Comparison of ENCODE assay signal across 8 cellular contexts in the genomic region with DNA sequence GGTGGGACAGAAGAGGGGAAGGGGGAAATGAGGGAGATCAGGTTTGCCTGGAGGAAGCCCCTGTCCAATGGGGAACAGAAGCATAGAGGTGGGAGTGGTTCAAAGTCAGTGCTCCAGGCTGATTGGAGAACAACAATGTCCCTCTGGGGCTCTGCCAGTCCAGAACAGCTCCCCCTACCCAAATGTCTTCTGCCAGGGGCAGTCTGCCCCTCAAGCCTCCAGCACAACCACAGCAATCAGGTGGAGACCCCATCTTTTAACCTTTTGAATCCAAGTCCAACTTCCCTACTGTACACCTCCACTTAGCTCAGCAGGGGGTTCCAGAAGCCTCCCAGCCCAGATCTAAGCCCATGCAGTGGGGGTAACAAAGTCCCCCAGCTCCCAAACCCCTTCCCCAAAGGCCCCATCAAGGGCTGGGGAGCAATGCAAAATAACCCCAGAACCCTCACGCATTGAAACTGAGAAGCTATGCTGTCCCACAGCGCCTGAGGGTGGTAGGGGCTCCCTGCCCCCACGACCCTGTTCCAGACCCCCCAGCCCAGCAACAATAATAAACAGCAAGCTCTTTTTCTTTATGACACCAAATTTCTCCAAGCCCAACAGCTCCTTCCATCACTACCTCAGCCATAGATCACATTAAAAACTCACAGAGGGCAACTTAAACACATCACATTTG. TPM values are rescaled to one million over a fixed set of nuclear protein-coding genes. Genes with fewer than 3 reads are reported as not detected.
DNase-seq lines count a peak whose midpoint lies in the region; TF ChIP-seq lines count a peak whose summit lies in the region.

No MANE protein-coding gene starts in this region.

- peaks cover 9% of the 10 kb centered on the region for H3K27me3 Mint-ChIP-seq in endothelial cell (ENCODE audit: unreplicated experiment)

- peak overlapping the region; percentile 82 for H3K4me2 ChIP-seq in OCI-LY7 (ENCODE audit: low read length)

- H3K27me3 ChIP-seq in skeletal muscle tissue (ENCODE audit: control insufficient read depth in 3 of 3, insufficient read depth in 3 of 3, low read length in 3 of 3) (no peaks in the 10 kb centered on the region), brain microvascular endothelial cell (replicated peaks) (no peaks in the 10 kb centered on the region)

- DNase-seq in DMS79 treated with DMSO at 0.1 percent for 48 hours (lab: John Stamatoyannopoulos, UW): peak; percentile 19
- no peak for DNase-seq in DMS79 (lab: John Stamatoyannopoulos, UW)
- peak; percentile 62 for DNase-seq in OCI-LY7 (ENCODE audit: low spot score)
- no peak for DNase-seq in endothelial cell (ENCODE audit: low spot score)
- DNase-seq in stimulated activated CD4-positive, alpha-beta T cell treated with anti-CD3 and anti-CD28 coated beads, Interleukin-2, amount 100 ng/mL, for 24 hours: no peak
- no peak for DNase-seq in activated CD4-positive, alpha-beta T cell treated with anti-CD3 and anti-CD28 coated beads, Interleukin-2, amount 50 U/mL, for 48 hours
- DNase-seq in brain microvascular endothelial cell: no peak

- 0 out of 2 replicates have a peak, but pooled peaks cover 11% of the 10 kb centered on the region for H4K20me1 ChIP-seq in OCI-LY7 (ENCODE audit: insufficient read depth, low read length)

- no peaks in the 10 kb centered on the region for H3K9me2 ChIP-seq in OCI-LY7 (ENCODE audit: insufficient read depth, low read length)

- intact Hi-C loops in OCI-LY7 (cut with micrococcal nuclease; ENCODE audit: unreplicated experiment): loop anchor here (5.0 kb wide), 1 partner anchor 183 kb away; no protein-coding TSS in a partner anchor

- H3K4me3 ChIP-seq in OCI-LY7 (ENCODE audit: low read depth, low read length, poor library complexity, severe bottlenecking) (peak overlapping the region; percentile 78), skeletal muscle tissue (ENCODE audit: low read length in 3 of 3) (peak overlapping the region; percentile 81 to 88 (median 82)), brain microvascular endothelial cell (ENCODE audit: low read depth, low read length) (no peak overlapping the region)

- TF ChIP-seq CTCF in OCI-LY7 (conservative IDR thresholded peaks at IDR 0.05; ENCODE audit: low read length) (peak; percentile 43), endothelial cell (IDR thresholded peaks at IDR 0.05; ENCODE audit: unreplicated experiment) (no peak), brain microvascular endothelial cell (IDR thresholded peaks at IDR 0.05; ENCODE audit: low read depth, low read length, missing control alignments) (no peak)

- no TSS peak for BruUV-seq in OCI-LY7 (replicated peaks; lab: Mats Ljungman, UMichigan)

- peak overlapping the region; percentile 9 for H3K27ac Mint-ChIP-seq in endothelial cell (ENCODE audit: unreplicated experiment)

- peaks cover 4% of the 10 kb centered on the region for H3K36me3 Mint-ChIP-seq in endothelial cell (ENCODE audit: low read depth, unreplicated experiment)

- H3K36me3 ChIP-seq in OCI-LY7 (ENCODE audit: insufficient read depth, low read length) (no peaks in the 10 kb centered on the region), skeletal muscle tissue (ENCODE audit: control insufficient read depth in 3 of 3, insufficient read depth in 3 of 3, low read length in 3 of 3) (peaks cover 0 to 7% (median 3%) of the 10 kb centered on the region in 3 donors), brain microvascular endothelial cell (replicated peaks) (no peaks in the 10 kb centered on the region)

- H3K4me1 ChIP-seq in OCI-LY7 (ENCODE audit: insufficient read depth, low read length, poor library complexity, severe bottlenecking) (peaks cover 73% of the 10 kb centered on the region), skeletal muscle tissue (ENCODE audit: control insufficient read depth in 3 of 3, insufficient read depth in 3 of 3, low read length in 3 of 3) (peaks cover 64 to 74% (median 65%) of the 10 kb centered on the region in 3 donors)

- in situ Hi-C loops in brain microvascular endothelial cell (cut with HindIII; ENCODE audit: low pct_ligation_motif_present, low sequenced_read_pairs): no loop called here

- H3K9me3 ChIP-seq in OCI-LY7 (ENCODE audit: low read length) (no peaks in the 10 kb centered on the region), skeletal muscle tissue (ENCODE audit: control insufficient read depth in 3 of 3, low read length in 3 of 3) (no peaks in the 10 kb centered on the region)

- H3K9me3 Mint-ChIP-seq in endothelial cell (ENCODE audit: unreplicated experiment): no peaks in the 10 kb centered on the region

- H3K4me3 Mint-ChIP-seq in endothelial cell (ENCODE audit: unreplicated experiment): peak overlapping the region; percentile 91

- POLR2A ChIA-PET in OCI-LY7 (lab: Charles Lee): interaction anchor here (0.5 to 1.2 kb wide), 6 partner anchors 15 to 650 kb away, joined by 3 read pairs; no protein-coding TSS in a partner anchor

- H3K4me1 Mint-ChIP-seq in endothelial cell (ENCODE audit: unreplicated experiment): peaks cover 38% of the 10 kb centered on the region

- CTCF ChIA-PET in OCI-LY7 (lab: Charles Lee; ENCODE audit: unreplicated experiment): interaction anchor here (1.1 kb wide), 1 partner anchor 185 kb away, joined by 7 read pairs; no protein-coding TSS in a partner anchor

- H3K9ac ChIP-seq in skeletal muscle tissue (ENCODE audit: low read depth in 1 of 3, low read length in 3 of 3): peak overlapping the region; percentile 77 to 89 (median 79)

- no peaks in the 10 kb centered on the region; the same call in 1 of the 2 replicates for H3K79me2 ChIP-seq in OCI-LY7 (ENCODE audit: insufficient read depth, low read depth, low read length)

- H3K27ac ChIP-seq in OCI-LY7 (ENCODE audit: low read depth, low read length, poor library complexity, severe bottlenecking) (peak overlapping the region; percentile 50), skeletal muscle tissue (ENCODE audit: low read depth, low read length) (peak overlapping the region; percentile 86), brain microvascular endothelial cell (no peak overlapping the region)

- H2AFZ ChIP-seq in OCI-LY7 (ENCODE audit: low read length): no peak overlapping the region

RNA-seq across cellular contexts. Expression of a gene that starts 3.3 kb away (rescaled TPM):
- total RNA-seq in OCI-LY7 (2014; rRNA removed; shearing (Covaris generic)): 5.5 and 6.5 TPM in 2 replicates
- total RNA-seq in OCI-LY7 (2022): 8.4 and 13.8 TPM in 2 replicates
- total RNA-seq in endothelial cell (ENCODE audit: unreplicated experiment): 48.0 TPM
- total RNA-seq in skeletal muscle tissue: 19.8 TPM

RNA-seq across cellular contexts. Expression of a gene that starts 34.3 kb away (rescaled TPM):
- 2.2 and 4.1 TPM in 2 replicates for total RNA-seq in OCI-LY7 (2014; rRNA removed; shearing (Covaris generic))
- 0.98 and 1.2 TPM in 2 replicates for total RNA-seq in OCI-LY7 (2022)
- total RNA-seq in endothelial cell (ENCODE audit: unreplicated experiment): 0.46 TPM
- total RNA-seq in skeletal muscle tissue: 2.6 TPM

Comparison
In these comparisons a context has a peak if more than half of its experiments do, and no peak if none do; other contexts are left out.
1. DNase-seq: peak in DMS79 treated with DMSO at 0.1 percent for 48 hours (single experiment) and OCI-LY7 (single experiment); none in DMS79 (single experiment), endothelial cell (single experiment), stimulated activated CD4-positive, alpha-beta T cell treated with anti-CD3 and anti-CD28 coated beads, Interleukin-2, amount 100 ng/mL, for 24 hours (0 of 2), activated CD4-positive, alpha-beta T cell treated with anti-CD3 and anti-CD28 coated beads, Interleukin-2, amount 50 U/mL, for 48 hours (0 of 2) and brain microvascular endothelial cell (single experiment).